10 cellular contexts compared by ENCODE assay signal in the genomic region with DNA sequence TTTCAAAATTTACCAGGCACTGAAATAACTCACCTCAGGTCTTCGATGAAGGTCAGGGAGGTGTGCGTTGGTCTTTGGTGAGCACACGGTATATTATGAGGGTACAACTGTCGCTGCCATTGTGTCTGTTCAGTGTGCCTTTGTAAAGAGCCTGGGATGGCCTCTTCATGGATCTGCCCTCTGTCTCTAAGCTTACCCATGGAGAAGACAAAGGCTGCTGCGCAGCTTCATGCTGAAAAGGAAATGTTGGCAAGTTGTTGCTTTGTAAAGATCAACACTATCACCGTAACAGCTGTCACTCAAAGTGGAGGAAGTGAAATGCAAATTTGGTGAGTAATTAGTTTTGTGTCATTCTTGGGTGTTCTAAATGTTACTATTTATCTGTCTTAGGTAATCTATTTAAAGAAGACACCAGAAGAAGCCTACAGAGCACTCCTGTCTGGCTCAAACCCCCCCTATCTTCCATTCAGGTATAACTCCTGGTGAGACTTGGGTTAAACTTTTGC.
DNase-seq lines count a peak whose midpoint lies in the region; ATAC-seq, FAIRE-seq and TF ChIP-seq lines count a peak whose summit lies in the region.
"Had no signal": no experiment of that assay in that cellular context is flagged by ENCODE, and none has a peak within 500 bp of the region (broad histone marks: within the 10 kb centered on the region; RNA-seq: fewer than 3 reads in every experiment).

No MANE protein-coding gene starts in this region.

- H3K27me3 Mint-ChIP-seq in progenitor cell of endocrine pancreas = no peaks in the 10 kb centered on the region

- H3K36me3 Mint-ChIP-seq in progenitor cell of endocrine pancreas (ENCODE audit: insufficient read depth) = peaks cover 3% of the 10 kb centered on the region

- H3K9me3 Mint-ChIP-seq in progenitor cell of endocrine pancreas (ENCODE audit: low read depth) = no peaks in the 10 kb centered on the region
- H3K9me3 Mint-ChIP-seq: nephron had no signal

- peak; percentile 74 for ATAC-seq in GM21381 (IDR thresholded peaks at IDR 0.05; ENCODE audit: unreplicated experiment)
- peak; percentile 87 for ATAC-seq in HG03432 (IDR thresholded peaks at IDR 0.05; ENCODE audit: unreplicated experiment)

- no peak overlapping the region for H3K4me3 Mint-ChIP-seq in progenitor cell of endocrine pancreas (ENCODE audit: low read depth)
- H3K4me3 Mint-ChIP-seq: nephron had no signal

- no peak overlapping the region for H3K4me3 ChIP-seq in bronchial epithelial cell (ENCODE audit: low read depth, low read length)

- H3K27ac Mint-ChIP-seq in progenitor cell of endocrine pancreas = no peak overlapping the region

- DNase-seq in GM12892 (ENCODE audit: insufficient read length) (no peak), bronchial epithelial cell (ENCODE audit: low read depth) (peak; percentile 18), amygdala (lab: John Stamatoyannopoulos, UW) (no peak), progenitor cell of endocrine pancreas (ENCODE audit: low spot score, unreplicated experiment) (no peak), NCI-H226 (no peak)
- no peak for DNase-seq in stimulated activated CD4-positive, alpha-beta T cell treated with anti-CD3 and anti-CD28 coated beads, Interleukin-4, amount 100 ng/mL, for 1 hour

- TF ChIP-seq CTCF in bronchial epithelial cell (IDR thresholded peaks at IDR 0.05; ENCODE audit: insufficient read depth, low read length, severe bottlenecking) = no peak
- TF ChIP-seq CTCF in progenitor cell of endocrine pancreas (IDR thresholded peaks at IDR 0.05; ENCODE audit: unreplicated experiment) = no peak

- H3K36me3 ChIP-seq in bronchial epithelial cell (ENCODE audit: control insufficient read depth, insufficient read depth, low read length) = no peaks in the 10 kb centered on the region

- H3K27me3 ChIP-seq in bronchial epithelial cell (ENCODE audit: control insufficient read depth, insufficient read depth, low read length) = no peaks in the 10 kb centered on the region

- peaks cover 2% of the 10 kb centered on the region for H3K4me1 Mint-ChIP-seq in progenitor cell of endocrine pancreas (ENCODE audit: low read depth)
- H3K4me1 Mint-ChIP-seq: nephron had no signal

- TF ChIP-seq POLR2A in GM12892 (IDR thresholded peaks at IDR 0.05; ENCODE audit: low read depth, low read length) = no peak

- peak; percentile 86 for FAIRE-seq in GM12892 (lab: Jason Lieb, UNC)
- no peak for FAIRE-seq in bronchial epithelial cell (lab: Jason Lieb, UNC)
- FAIRE-seq: endothelial cell of umbilical vein had no signal
